ENCODE assay signal across 20 cellular contexts in genomic region chr14:69720912-69721311, GRCh38.
"Had no signal": no experiment of that assay in that cellular context is flagged by ENCODE, and none has a peak within 500 bp of the region (broad histone marks: within the 10 kb centered on the region; RNA-seq: fewer than 3 reads in every experiment).

No MANE protein-coding gene starts in this region.

- H3K36me3 ChIP-seq: cardiac muscle cell, upper lobe of right lung had no signal

- DNase-seq: activated B cell treated with CpG ODN at 0.5 μM for 24 hours; activated CD4-positive, alpha-beta T cell treated with anti-CD3 and anti-CD28 coated beads for 36 hours; activated CD4-positive, alpha-beta T cell treated with anti-CD3 and anti-CD28 coated beads, Interleukin-2, amount 50 U/mL, for 48 hours; activated naive CD4-positive, alpha-beta T cell treated with Interleukin-2 at 50 U/mL for 16 hours; activated T-cell treated with anti-CD3 and anti-CD28 coated beads, Interleukin-2, amount 50 U/mL, for 1 hour; amygdala; dermis blood vessel endothelial cell; effector CD8-positive, alpha-beta T cell; foreskin keratinocyte; left ventricle myocardium superior; nephron progenitor cell; occipital lobe; retina; stimulated activated CD4-positive, alpha-beta T cell treated with anti-CD3 and anti-CD28 coated beads, Interleukin-2, amount 100 ng/mL, for 48 hours; stimulated activated naive CD4-positive, alpha-beta T cell; SW 1271; T-helper 17 cell; upper lobe of right lung had no signal

- ATAC-seq: activated CD4-positive, alpha-beta T cell treated with anti-CD3 and anti-CD28 coated beads for 36 hours; foreskin keratinocyte; left ventricle myocardium superior; T-helper 17 cell; upper lobe of right lung had no signal

- H3K4me3 ChIP-seq: cardiac muscle cell, SK-N-MC, upper lobe of right lung had no signal

- H3K9me3 ChIP-seq: upper lobe of right lung had no signal

- H3K4me3 Mint-ChIP-seq: activated B cell treated with CpG ODN at 0.5 μM for 24 hours; activated CD4-positive, alpha-beta T cell treated with anti-CD3 and anti-CD28 coated beads for 36 hours; nephron progenitor cell; T-helper 17 cell had no signal

- H3K27me3 ChIP-seq: cardiac muscle cell, foreskin keratinocyte, upper lobe of right lung had no signal

- H3K27ac ChIP-seq: cardiac muscle cell, foreskin keratinocyte, upper lobe of right lung had no signal

- H3K9me3 Mint-ChIP-seq: activated B cell treated with CpG ODN at 0.5 μM for 24 hours, nephron progenitor cell had no signal

- H3K27ac Mint-ChIP-seq: activated B cell treated with CpG ODN at 0.5 μM for 24 hours; activated CD4-positive, alpha-beta T cell treated with anti-CD3 and anti-CD28 coated beads for 36 hours; nephron progenitor cell had no signal

- H3K27me3 Mint-ChIP-seq: activated B cell treated with CpG ODN at 0.5 μM for 24 hours; activated CD4-positive, alpha-beta T cell treated with anti-CD3 and anti-CD28 coated beads for 36 hours; T-helper 17 cell had no signal
